ENCODE assay signal across 9 cellular contexts in the genomic region with DNA sequence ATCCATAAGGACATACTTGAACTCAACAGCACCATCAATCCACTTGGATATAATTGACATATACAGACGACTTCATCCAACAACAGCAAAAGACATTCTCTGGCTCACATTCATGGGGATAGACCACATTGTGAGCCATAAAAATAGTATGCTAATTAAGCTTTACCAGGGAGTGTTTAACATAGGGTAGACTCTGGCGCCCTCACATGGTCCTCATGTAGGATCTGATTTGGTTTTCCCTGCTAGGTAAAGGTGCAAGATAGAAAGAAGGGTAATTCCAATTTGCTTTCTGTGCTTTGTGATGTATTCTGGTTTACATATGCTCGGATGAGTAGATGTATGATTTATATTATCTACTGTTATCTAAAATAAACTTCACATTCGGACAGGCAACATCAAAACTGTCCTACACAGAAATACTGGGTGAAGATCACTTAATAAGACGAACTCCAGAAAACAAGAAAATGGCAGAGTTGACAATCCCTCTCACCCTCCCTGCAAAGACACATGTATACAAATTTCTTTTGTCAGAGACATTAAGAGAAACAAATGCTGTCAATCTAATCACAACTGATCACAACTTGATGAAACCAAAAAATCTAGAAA. TPM values are rescaled to one million over a fixed set of nuclear protein-coding genes. Genes with fewer than 3 reads are reported as not detected.
A peak's percentile ranks its signal among the peaks of the same experiment; 100 is the strongest.
DNase-seq lines count a peak whose midpoint lies in the region; ATAC-seq and TF ChIP-seq lines count a peak whose summit lies in the region.
"Had no signal": no experiment of that assay in that cellular context is flagged by ENCODE, and none has a peak within 500 bp of the region (broad histone marks: within the 10 kb centered on the region; RNA-seq: fewer than 3 reads in every experiment).

No MANE protein-coding gene starts in this region.

- H3K4me3 ChIP-seq in Loucy (ENCODE audit: low read length, poor library complexity, severe bottlenecking), result no peak overlapping the region
- no peak overlapping the region for H3K4me3 ChIP-seq in foreskin fibroblast (ENCODE audit: low read depth in 1 of 2, low read length in 2 of 2)

- H3K36me3 ChIP-seq in Loucy (ENCODE audit: insufficient read depth, low read length), result no peaks in the 10 kb centered on the region

- 0 out of 2 replicates have a peak overlapping the region, but pooled peaks have one; percentile 56 for H2AFZ ChIP-seq in Loucy (ENCODE audit: low read length)

- no peaks in the 10 kb centered on the region for H3F3A ChIP-seq in Loucy (ENCODE audit: low read depth)

- H4K20me1 ChIP-seq in Loucy (ENCODE audit: insufficient read depth, low read length, poor library complexity, severe bottlenecking), result no peaks in the 10 kb centered on the region

- no peak for ATAC-seq in stimulated activated naive CD8-positive, alpha-beta T cell treated with anti-CD3 and anti-CD28 coated beads, Interleukin-15, Interleukin-2, amounts not matched to agents 100 U/mL and 50 U/mL, for 24 hours
- no peak for ATAC-seq in HG03108 (IDR thresholded peaks at IDR 0.05; ENCODE audit: unreplicated experiment)
- ATAC-seq: naive thymus-derived CD4-positive, alpha-beta T cell had no signal

- in situ Hi-C loops in G401 (cut with HindIII; ENCODE audit: low sequenced_read_pairs), result no loop called here

- H3K9me2 ChIP-seq in Loucy (replicated peaks; ENCODE audit: low read depth, low read length), result no peaks in the 10 kb centered on the region

- no peak overlapping the region for H3K9ac ChIP-seq in Loucy (ENCODE audit: low read depth, low read length, poor library complexity, severe bottlenecking)

- no peaks in the 10 kb centered on the region for H3K9me3 ChIP-seq in Loucy (ENCODE audit: insufficient read depth, low read depth, low read length)

- TF ChIP-seq CTCF in Loucy (conservative IDR thresholded peaks at IDR 0.05; ENCODE audit: low read length), result peak; percentile 87
- peak; percentile 43 for TF ChIP-seq CTCF in foreskin fibroblast (IDR thresholded peaks at IDR 0.05; ENCODE audit: low read depth, low read length)

- no peaks in the 10 kb centered on the region for H3K27me3 ChIP-seq in Loucy (ENCODE audit: insufficient read depth, low read length, poor library complexity, severe bottlenecking)

- no peaks in the 10 kb centered on the region for H3K4me1 ChIP-seq in Loucy (ENCODE audit: insufficient read depth, low read length, poor library complexity, severe bottlenecking)

- DNase-seq in G401 (ENCODE audit: low spot score) (peak; percentile 16), SHP77 (lab: John Stamatoyannopoulos, UW) (peak; percentile 47), foreskin fibroblast (peak; percentile 14 to 56), NCI-H226 (no peak)
- peak; percentile 8 for DNase-seq in stimulated activated naive CD8-positive, alpha-beta T cell treated with anti-CD3 and anti-CD28 coated beads, Interleukin-15, Interleukin-2, amounts not matched to agents 100 U/mL and 50 U/mL, for 24 hours
- no peak for DNase-seq in activated CD8-positive, alpha-beta memory T cell treated with anti-CD3 and anti-CD28 coated beads, Interleukin-2, amount 50 U/mL, for 48 hours

- H3K79me2 ChIP-seq in Loucy (ENCODE audit: insufficient read depth, low read length), result no peaks in the 10 kb centered on the region

- no peak overlapping the region for H3K4me2 ChIP-seq in Loucy (ENCODE audit: low read depth, low read length, poor library complexity, severe bottlenecking)

RNA-seq across cellular contexts. Expression of gene CR1L, which starts 27.7 kb away (rescaled TPM):
- total RNA-seq in G401 (2014; rRNA removed; shearing (Covaris generic)), result not detected in 2 replicates

Comparison
In these comparisons a context has a peak if more than half of its experiments do, and no peak if none do; other contexts are left out.
1. DNase-seq: peak in G401 (single experiment), SHP77 (2 of 2), foreskin fibroblast (2 of 2) and stimulated activated naive CD8-positive, alpha-beta T cell treated with anti-CD3 and anti-CD28 coated beads, Interleukin-15, Interleukin-2, amounts not matched to agents 100 U/mL and 50 U/mL, for 24 hours (single experiment); none in NCI-H226 (single experiment) and activated CD8-positive, alpha-beta memory T cell treated with anti-CD3 and anti-CD28 coated beads, Interleukin-2, amount 50 U/mL, for 48 hours (single experiment).